In genomic region chr15:40766906-40767837, GRCh38 we compare ENCODE assay signal across 12 cellular contexts. TPM values are rescaled to one million over a fixed set of nuclear protein-coding genes. Genes with fewer than 3 reads are reported as not detected.
DNase-seq lines count a peak whose midpoint lies in the region; ATAC-seq, FAIRE-seq and TF ChIP-seq lines count a peak whose summit lies in the region.
"Had no signal": no experiment of that assay in that cellular context is flagged by ENCODE, and none has a peak within 500 bp of the region (broad histone marks: within the 10 kb centered on the region; RNA-seq: fewer than 3 reads in every experiment).

No MANE protein-coding gene starts in this region.

- H3K4me1 Mint-ChIP-seq in activated T-helper 17 cell treated with anti-CD3 and anti-CD28 coated beads, Interleukin-2, amount 50 U/mL, for 72 hours: peaks cover 17% of the 10 kb centered on the region

- no peak overlapping the region for H3K4me3 Mint-ChIP-seq in activated T-helper 17 cell treated with anti-CD3 and anti-CD28 coated beads, Interleukin-2, amount 50 U/mL, for 72 hours

- H3K9me3 Mint-ChIP-seq in activated T-helper 17 cell treated with anti-CD3 and anti-CD28 coated beads, Interleukin-2, amount 50 U/mL, for 72 hours: no peaks in the 10 kb centered on the region

- no peak overlapping the region for H3K27ac Mint-ChIP-seq in activated T-helper 17 cell treated with anti-CD3 and anti-CD28 coated beads, Interleukin-2, amount 50 U/mL, for 72 hours

- intact Hi-C loops in colonic mucosa (cut with DNase I): no loop called here

- H3K4me1 ChIP-seq in colonic mucosa (peaks cover 29% of the 10 kb centered on the region), mucosa of stomach (ENCODE audit: control insufficient read depth, insufficient read depth, low read length) (peaks cover 81% of the 10 kb centered on the region)

- TF ChIP-seq CTCF in colonic mucosa (IDR thresholded peaks at IDR 0.05): no peak

- H3K9ac ChIP-seq in colonic mucosa (ENCODE audit: low read depth in 2 of 2, low read length in 2 of 2) (peak overlapping the region in 1 of 2 donors; percentile 30), mucosa of stomach (ENCODE audit: low read length) (peak overlapping the region; percentile 9)

- no peaks in the 10 kb centered on the region for H3K9me3 ChIP-seq in colonic mucosa
- H3K9me3 ChIP-seq in mucosa of stomach (ENCODE audit: control insufficient read depth, low read length): no peaks in the 10 kb centered on the region
- H3K9me3 ChIP-seq: HAP-1 had no signal

- H3K36me3 Mint-ChIP-seq in activated T-helper 17 cell treated with anti-CD3 and anti-CD28 coated beads, Interleukin-2, amount 50 U/mL, for 72 hours (ENCODE audit: low read depth): peaks cover 27% of the 10 kb centered on the region

- TF ChIP-seq POLR2A in H54 (IDR thresholded peaks at IDR 0.05; ENCODE audit: low read depth, low read length): no peak
- no peak for TF ChIP-seq POLR2A in GM12892 (IDR thresholded peaks at IDR 0.05; ENCODE audit: low read depth, low read length)

- peak; percentile 81 for DNase-seq in H54 (ENCODE audit: insufficient read length, low spot score)
- peak; percentile 42 for DNase-seq in NCI-H226
- DNase-seq in colonic mucosa: no peak
- DNase-seq in GM12892 (ENCODE audit: insufficient read length): no peak
- DNase-seq in AG08396 (ENCODE audit: low spot score): no peak
- no peak for DNase-seq in NOMO-1 treated with dmso at 0.1 percent for 144 hours (lab: John Stamatoyannopoulos, UW; ENCODE audit: unreplicated experiment)
- DNase-seq: activated CD8-positive, alpha-beta memory T cell treated with anti-CD3 and anti-CD28 coated beads, Interleukin-2, amount 50 U/mL, for 48 hours; right cardiac atrium; SIG-M5 had no signal

- H3K27me3 Mint-ChIP-seq in activated T-helper 17 cell treated with anti-CD3 and anti-CD28 coated beads, Interleukin-2, amount 50 U/mL, for 72 hours: no peaks in the 10 kb centered on the region

- H3K4me3 ChIP-seq in colonic mucosa: no peak overlapping the region
- no peak overlapping the region for H3K4me3 ChIP-seq in mucosa of stomach (ENCODE audit: low read length)
- H3K4me3 ChIP-seq: HAP-1 had no signal

- FAIRE-seq in H54 (lab: Jason Lieb, UNC): no peak
- no peak for FAIRE-seq in GM12892 (lab: Jason Lieb, UNC)

- H3K27me3 ChIP-seq in colonic mucosa (no peaks in the 10 kb centered on the region), mucosa of stomach (ENCODE audit: control insufficient read depth, insufficient read depth, low read length) (no peaks in the 10 kb centered on the region)

- H3K27ac ChIP-seq in colonic mucosa: peak overlapping the region; percentile 90

- H3K36me3 ChIP-seq in colonic mucosa (no peaks in the 10 kb centered on the region), mucosa of stomach (ENCODE audit: control insufficient read depth, insufficient read depth, low read length) (no peaks in the 10 kb centered on the region)

- ATAC-seq in activated T-helper 17 cell treated with anti-CD3 and anti-CD28 coated beads, Interleukin-2, amount 50 U/mL, for 72 hours (replicated peaks): no peak
- ATAC-seq: right cardiac atrium had no signal

RNA-seq across cellular contexts. Expression of gene C15orf62, which starts 2.6 kb away (rescaled TPM):
- total RNA-seq in colonic mucosa: under 1 TPM; 0.74 to 0.80 TPM
- 1 to 10 TPM; 2.4 to 2.7 TPM for total RNA-seq in activated T-helper 17 cell treated with anti-CD3 and anti-CD28 coated beads, Interleukin-2, amount 50 U/mL, for 72 hours
- polyA plus RNA-seq in GM12892 (2012; ENCODE audit: missing spikeins): 1.2 TPM

RNA-seq across cellular contexts. Expression of gene GCHFR, which starts 3.3 kb away (rescaled TPM):
- total RNA-seq in colonic mucosa: 10 to 100 TPM; 39.5 to 42.5 TPM
- total RNA-seq in activated T-helper 17 cell treated with anti-CD3 and anti-CD28 coated beads, Interleukin-2, amount 50 U/mL, for 72 hours: 10 to 100 TPM; 46.1 to 50.4 TPM
- 24.7 TPM for polyA plus RNA-seq in GM12892 (2012; ENCODE audit: missing spikeins)

RNA-seq across cellular contexts. Expression of gene RMDN3, which starts 12.1 kb away (rescaled TPM):
- total RNA-seq in colonic mucosa: 10 to 100 TPM; 31.1 to 49.1 TPM
- total RNA-seq in activated T-helper 17 cell treated with anti-CD3 and anti-CD28 coated beads, Interleukin-2, amount 50 U/mL, for 72 hours: 10 to 100 TPM; 18.4 to 30.9 TPM
- 19.9 TPM for polyA plus RNA-seq in GM12892 (2012; ENCODE audit: missing spikeins)

RNA-seq across cellular contexts. Expression of gene ZFYVE19, which starts 39.7 kb away (rescaled TPM):
- total RNA-seq in colonic mucosa: 10 to 100 TPM; 22.9 to 27.9 TPM
- 10 to 100 TPM; 35.9 to 38.7 TPM for total RNA-seq in activated T-helper 17 cell treated with anti-CD3 and anti-CD28 coated beads, Interleukin-2, amount 50 U/mL, for 72 hours
- 21.6 TPM for polyA plus RNA-seq in GM12892 (2012; ENCODE audit: missing spikeins)

RNA-seq across cellular contexts. Expression of gene DNAJC17, which starts 40.1 kb away (rescaled TPM):
- total RNA-seq in colonic mucosa: 10 to 100 TPM; 38.1 to 48.0 TPM
- total RNA-seq in activated T-helper 17 cell treated with anti-CD3 and anti-CD28 coated beads, Interleukin-2, amount 50 U/mL, for 72 hours: 10 to 100 TPM; 30.3 to 34.3 TPM
- polyA plus RNA-seq in GM12892 (2012; ENCODE audit: missing spikeins): 28.2 TPM

Comparison
In these comparisons a context has a peak if more than half of its experiments do, and no peak if none do; other contexts are left out.
1. DNase-seq: peak in H54 (single experiment) and NCI-H226 (single experiment); none in colonic mucosa (single experiment), GM12892 (single experiment), AG08396 (single experiment) and NOMO-1 treated with dmso at 0.1 percent for 144 hours (single experiment).